Comparison of ENCODE assay signal across 8 cellular contexts in genomic region chr14:99972748-99973466, GRCh38.
DNase-seq lines count a peak whose midpoint lies in the region; ATAC-seq, FAIRE-seq and TF ChIP-seq lines count a peak whose summit lies in the region.

No MANE protein-coding gene starts in this region.

- TF ChIP-seq RAD21 in HepG2 (CRISPR knock-in tag; IDR thresholded peaks at IDR 0.05) = no peak

- no peaks in the 10 kb centered on the region for H3K9me3 Mint-ChIP-seq in activated T-cell treated with anti-CD3 and anti-CD28 coated beads, Interleukin-2, amount 50 U/mL, for 4 hours
- H3K9me3 Mint-ChIP-seq in activated naive CD8-positive, alpha-beta T cell treated with anti-CD3 and anti-CD28 coated beads for 36 hours = no peaks in the 10 kb centered on the region

- H3K4me1 Mint-ChIP-seq in activated T-cell treated with anti-CD3 and anti-CD28 coated beads, Interleukin-2, amount 50 U/mL, for 4 hours (ENCODE audit: low read depth) = peaks cover 10% of the 10 kb centered on the region
- peaks cover 30% of the 10 kb centered on the region for H3K4me1 Mint-ChIP-seq in activated naive CD8-positive, alpha-beta T cell treated with anti-CD3 and anti-CD28 coated beads for 36 hours

- H3K4me3 Mint-ChIP-seq in activated T-cell treated with anti-CD3 and anti-CD28 coated beads, Interleukin-2, amount 50 U/mL, for 4 hours = peak overlapping the region; percentile 92
- H3K4me3 Mint-ChIP-seq in activated naive CD8-positive, alpha-beta T cell treated with anti-CD3 and anti-CD28 coated beads for 36 hours = peak overlapping the region; percentile 93

- POLR2A ChIA-PET in HepG2 (lab: Yijun Ruan, JAX) = no interaction called here

- TF ChIP-seq POLR2A in HepG2 (IDR thresholded peaks at IDR 0.05; ENCODE audit: insufficient read depth in 1 of 2, low read depth in 2 of 2, low read length in 2 of 2) = no peak
- no peak for TF ChIP-seq POLR2A in tibial nerve (IDR thresholded peaks at IDR 0.05)

- H3K9me3 ChIP-seq in HepG2 (ENCODE audit: low read length) = no peaks in the 10 kb centered on the region
- peaks cover 0 to 18% (median 0%) of the 10 kb centered on the region in 4 donors for H3K9me3 ChIP-seq in tibial nerve

- TSS peak; percentile 69 for BruUV-seq in HepG2 (replicated peaks; lab: Mats Ljungman, UMichigan)

- H2AFZ ChIP-seq in HepG2 (ENCODE audit: low read length) = no peak overlapping the region

- intact Hi-C loops in HepG2 (cut with micrococcal nuclease; ENCODE audit: unreplicated experiment) = loop anchor here (5.0 kb wide), 1 partner anchor 716 kb away; no protein-coding TSS in a partner anchor

- no peak for ATAC-seq in activated T-cell treated with anti-CD3 and anti-CD28 coated beads, Interleukin-2, amount 50 U/mL, for 4 hours
- ATAC-seq in HepG2 (no peak), HG03521 (IDR thresholded peaks at IDR 0.05; ENCODE audit: unreplicated experiment) (no peak)

- CTCF ChIA-PET in HepG2 (lab: Yijun Ruan, JAX; ENCODE audit: low intra/inter-chr PET ratio, low total read pairs) = no interaction called here

- peaks cover 10% of the 10 kb centered on the region for H3K27me3 Mint-ChIP-seq in activated T-cell treated with anti-CD3 and anti-CD28 coated beads, Interleukin-2, amount 50 U/mL, for 4 hours (ENCODE audit: low read depth)
- peaks cover 26% of the 10 kb centered on the region for H3K27me3 Mint-ChIP-seq in activated naive CD8-positive, alpha-beta T cell treated with anti-CD3 and anti-CD28 coated beads for 36 hours

- H3K27ac ChIP-seq in HepG2 (ENCODE audit: extremely low read length, insufficient read depth, low read length) (peak overlapping the region; percentile 30), tibial nerve (peak overlapping the region; percentile 26 to 89 (median 73))

- no peak for DNase-seq in activated T-cell treated with anti-CD3 and anti-CD28 coated beads, Interleukin-2, amount 50 U/mL, for 4 hours
- no peak for DNase-seq in activated T-cell treated with anti-CD3 and anti-CD28 coated beads, Interleukin-2, amount 50 U/mL, for 1 hour
- DNase-seq in activated naive CD8-positive, alpha-beta T cell treated with anti-CD3 and anti-CD28 coated beads for 36 hours = no peak
- DNase-seq in HepG2 (ENCODE audit: low spot score) (no peak), tibial nerve (ENCODE audit: low spot score in 2 of 2) (no peak), SW 1271 (lab: John Stamatoyannopoulos, UW) (no peak), NCI-H1105 (lab: John Stamatoyannopoulos, UW) (no peak)

- H3K36me3 ChIP-seq in HepG2 (replicated peaks in 1 of 2; ENCODE audit: control insufficient read depth in 1 of 2, insufficient read depth in 2 of 2, low read length in 2 of 2) (no peaks in the 10 kb centered on the region), tibial nerve (peaks cover 0 to 3% (median 0%) of the 10 kb centered on the region in 3 donors)

- in situ Hi-C loops in HepG2 (cut with HindIII; ENCODE audit: extremely low pct_ligation_motif_present, low pct_unique_long_range_greater_than_20kb) = no loop called here

- H3K79me2 ChIP-seq in HepG2 (ENCODE audit: insufficient read depth, low read length) = peaks cover 33% of the 10 kb centered on the region

- H3K36me3 Mint-ChIP-seq in activated T-cell treated with anti-CD3 and anti-CD28 coated beads, Interleukin-2, amount 50 U/mL, for 4 hours (ENCODE audit: insufficient read depth) = no peaks in the 10 kb centered on the region
- peaks cover 14% of the 10 kb centered on the region for H3K36me3 Mint-ChIP-seq in activated naive CD8-positive, alpha-beta T cell treated with anti-CD3 and anti-CD28 coated beads for 36 hours

- TF ChIP-seq EP300 in HepG2 (IDR thresholded peaks at IDR 0.05; ENCODE audit: low read depth in 2 of 2, low read length in 2 of 2) (no peak), HepG2 (CRISPR knock-in tag; IDR thresholded peaks at IDR 0.05; ENCODE audit: borderline replicate concordance) (no peak), tibial nerve (IDR thresholded peaks at IDR 0.05) (no peak)

- H3K4me3 ChIP-seq in HepG2 (replicated peaks in 1 of 3; ENCODE audit: insufficient read depth in 1 of 3, low read depth in 2 of 3, low read length in 3 of 3) = peak overlapping the region; percentile 69 to 92 (median 90)
- peak overlapping the region; percentile 63 to 90 (median 89) for H3K4me3 ChIP-seq in tibial nerve

- no peak for FAIRE-seq in HepG2 (lab: Jason Lieb, UNC)

- TF ChIP-seq CTCF in HepG2 (CRISPR knock-in tag; IDR thresholded peaks at IDR 0.05) (no peak), tibial nerve (IDR thresholded peaks at IDR 0.05) (no peak)

- H3K27ac Mint-ChIP-seq in activated naive CD8-positive, alpha-beta T cell treated with anti-CD3 and anti-CD28 coated beads for 36 hours = peak overlapping the region; percentile 92

- 16% methylated on average over 11 of the region's 11 CpGs for WGBS in HepG2 (ENCODE audit: low lambda C conversion rate)
- 45 to 50% methylated on average over 11 of the region's 11 CpGs for WGBS in tibial nerve, 2 donors

- peak overlapping the region; percentile 84 for H3K9ac ChIP-seq in HepG2 (ENCODE audit: insufficient read depth, low read depth, low read length)

- H3K27me3 ChIP-seq in HepG2 (ENCODE audit: control insufficient read depth in 1 of 2, insufficient read depth in 2 of 2, low read length in 2 of 2) = peaks cover 0 to 24% of the 10 kb centered on the region in 2 experiments; a peak in 2 of 5 replicates
- no peaks in the 10 kb centered on the region for H3K27me3 ChIP-seq in tibial nerve

- H3K4me1 ChIP-seq in HepG2 (ENCODE audit: insufficient read depth, low read length) (peaks cover 33% of the 10 kb centered on the region), tibial nerve (peaks cover 0 to 26% (median 0%) of the 10 kb centered on the region in 4 donors)

- 0 out of 2 replicates have a peak, but pooled peaks cover 2% of the 10 kb centered on the region for H4K20me1 ChIP-seq in HepG2 (ENCODE audit: insufficient read depth, low read length)

- H3K4me2 ChIP-seq in HepG2 (ENCODE audit: low read depth, low read length) = peak overlapping the region; percentile 85

TF ChIP-seq in HepG2, 621 proteins besides CTCF, POLR2A, EP300 and RAD21:
- TF ChIP-seq ZFAT (CRISPR knock-in tag; conservative IDR thresholded peaks at IDR 0.05) (no peak), ZNF7 (CRISPR knock-in tag; IDR thresholded peaks at IDR 0.05) (peak; percentile 97)
